Comparison of ENCODE assay signal across 18 cellular contexts in genomic region chr5:59428391-59428790, GRCh38.
DNase-seq lines count a peak whose midpoint lies in the region; ATAC-seq, FAIRE-seq and TF ChIP-seq lines count a peak whose summit lies in the region.
"Had no signal": no experiment of that assay in that cellular context is flagged by ENCODE, and none has a peak within 500 bp of the region (broad histone marks: within the 10 kb centered on the region; RNA-seq: fewer than 3 reads in every experiment).

No MANE protein-coding gene starts in this region.

- H3K4ac ChIP-seq in H9 (ENCODE audit: low read depth, low read length) = no peak overlapping the region

- no peak overlapping the region for H3K27ac ChIP-seq in A549
- H3K27ac ChIP-seq in H9 (ENCODE audit: insufficient read length, low read depth, low read length) = no peak overlapping the region

- ATAC-seq in A549 = no peak
- ATAC-seq: CD8-positive, alpha-beta T cell had no signal

- TF ChIP-seq EP300 in A549 (IDR thresholded peaks at IDR 0.05) = no peak

- H3K9ac ChIP-seq in H9 (ENCODE audit: extremely low read depth, insufficient read length, low read length) = no peak overlapping the region

- no peak overlapping the region for H2AK5ac ChIP-seq in H9 (ENCODE audit: insufficient read length, low read length)

- H4K20me1 ChIP-seq in H9 (ENCODE audit: control insufficient read depth, insufficient read depth, insufficient read length) = no peaks in the 10 kb centered on the region

- no peak overlapping the region for H3K27ac Mint-ChIP-seq in H9
- H3K27ac Mint-ChIP-seq in activated CD4-positive, alpha-beta T cell treated with anti-CD3 and anti-CD28 coated beads, Interleukin-2, amount 10 ng/mL, durations not matched to agents 7 days and 5 days = no peak overlapping the region
- H3K27ac Mint-ChIP-seq: CD14-positive monocyte; CD8-positive, alpha-beta T cell had no signal

- 75% methylated on average over 2 of the region's 2 CpGs for WGBS in A549 (ENCODE audit: missing lambda C conversion rate)
- no CpG with 5 or more reads among the region's 2 CpGs for WGBS in H9 (ENCODE audit: extremely low coverage, insufficient read length, low lambda C conversion rate)

- H3K36me3 Mint-ChIP-seq in H9 (ENCODE audit: insufficient read depth in 1 of 3, low read depth in 3 of 3) = no peaks in the 10 kb centered on the region
- H3K36me3 Mint-ChIP-seq in activated CD4-positive, alpha-beta T cell treated with anti-CD3 and anti-CD28 coated beads, Interleukin-2, amount 10 ng/mL, durations not matched to agents 7 days and 5 days (ENCODE audit: low read depth) = no peaks in the 10 kb centered on the region
- H3K36me3 Mint-ChIP-seq: CD8-positive, alpha-beta T cell had no signal

- H2BK15ac ChIP-seq in H9 (ENCODE audit: low read depth, low read length) = no peak overlapping the region

- H4K8ac ChIP-seq in H9 (replicated peaks; ENCODE audit: insufficient read length, low read depth, low read length) = no peak overlapping the region

- H3T11ph ChIP-seq in H9 (ENCODE audit: low read length) = no peak overlapping the region

- POLR2A ChIA-PET in A549 (lab: Yijun Ruan, JAX) = no interaction called here
- POLR2A ChIA-PET in activated CD4-positive, alpha-beta T cell treated with anti-CD3 and anti-CD28 coated beads, Interleukin-2, amount 10 ng/mL, durations not matched to agents 7 days and 5 days (lab: Charles Lee) = no interaction called here

- no peak overlapping the region for H3K23ac ChIP-seq in H9 (ENCODE audit: insufficient read length, low read depth, low read length)

- CTCF ChIA-PET in A549 (lab: Yijun Ruan, JAX) = no interaction called here
- CTCF ChIA-PET in activated CD4-positive, alpha-beta T cell treated with anti-CD3 and anti-CD28 coated beads, Interleukin-2, amount 10 ng/mL, durations not matched to agents 7 days and 5 days (lab: Charles Lee) = no interaction called here

- no peak overlapping the region for H4K91ac ChIP-seq in H9 (ENCODE audit: insufficient read length, low read depth, low read length)

- H2AFZ ChIP-seq in H9 (ENCODE audit: low read length) = no peak overlapping the region

- no peak overlapping the region for H2BK5ac ChIP-seq in H9 (ENCODE audit: insufficient read length, low read length)

- no peaks in the 10 kb centered on the region for H3K27me3 Mint-ChIP-seq in H9 (ENCODE audit: low read depth)
- H3K27me3 Mint-ChIP-seq in activated CD4-positive, alpha-beta T cell treated with anti-CD3 and anti-CD28 coated beads, Interleukin-2, amount 10 ng/mL, durations not matched to agents 7 days and 5 days = no peaks in the 10 kb centered on the region

- no peak for DNase-seq in A549 (ENCODE audit: low read depth in 1 of 2, low spot score in 1 of 2)
- DNase-seq in M059J (ENCODE audit: low read depth) = peak; percentile 58
- peak; percentile 17 for DNase-seq in dermis blood vessel endothelial cell
- DNase-seq in kidney glomerular epithelial cell (lab: John Stamatoyannopoulos, UW) = peak; percentile 21
- DNase-seq in H9 = no peak
- DNase-seq in superior temporal gyrus (ENCODE audit: extremely low spot score) = no peak
- DNase-seq in HTR-8/SVneo (ENCODE audit: insufficient read length, low spot score) = no peak
- DNase-seq in activated CD4-positive, alpha-beta T cell treated with anti-CD3 and anti-CD28 coated beads, Interleukin-2, amount 10 ng/mL, durations not matched to agents 7 days and 5 days = no peak
- DNase-seq: CD8-positive, alpha-beta T cell; COR-L47; DMS153; DMS79 treated with DMSO at 0.1 percent for 48 hours; EL; GDM1 had no signal

- H2BK120ac ChIP-seq in H9 (ENCODE audit: low read depth, low read length, poor library complexity, severe bottlenecking) = no peak overlapping the region

- H3K14ac ChIP-seq in H9 (ENCODE audit: insufficient read depth, low read length) = no peak overlapping the region

- no peak overlapping the region for H3K18ac ChIP-seq in H9 (ENCODE audit: insufficient read length, low read depth, low read length)

- H4K5ac ChIP-seq in H9 (ENCODE audit: insufficient read length, low read depth, low read length) = no peak overlapping the region

- H3K23me2 ChIP-seq in H9 (ENCODE audit: insufficient read length, low read depth, low read length, poor library complexity, severe bottlenecking) = no peaks in the 10 kb centered on the region

- H3K9me3 ChIP-seq in A549 (no peaks in the 10 kb centered on the region), H9 (ENCODE audit: control insufficient read depth, low read depth, low read length) (no peaks in the 10 kb centered on the region)

- H3K27me3 ChIP-seq in H9 (ENCODE audit: insufficient read depth, low read length) = no peaks in the 10 kb centered on the region

- TF ChIP-seq CTCF in A549 (IDR thresholded peaks at IDR 0.05) (no peak), H9 (conservative IDR thresholded peaks at IDR 0.05) (no peak)

- no peaks in the 10 kb centered on the region for H3K9me3 Mint-ChIP-seq in H9
- H3K9me3 Mint-ChIP-seq in activated CD4-positive, alpha-beta T cell treated with anti-CD3 and anti-CD28 coated beads, Interleukin-2, amount 10 ng/mL, durations not matched to agents 7 days and 5 days = no peaks in the 10 kb centered on the region
- H3K9me3 Mint-ChIP-seq: CD14-positive monocyte; CD8-positive, alpha-beta T cell had no signal

- peaks cover 6% of the 10 kb centered on the region in 2 experiments; a peak in 2 of 4 replicates for H3K4me1 Mint-ChIP-seq in H9
- no peaks in the 10 kb centered on the region for H3K4me1 Mint-ChIP-seq in activated CD4-positive, alpha-beta T cell treated with anti-CD3 and anti-CD28 coated beads, Interleukin-2, amount 10 ng/mL, durations not matched to agents 7 days and 5 days
- H3K4me1 Mint-ChIP-seq: CD14-positive monocyte had no signal

- H2BK12ac ChIP-seq in H9 (ENCODE audit: insufficient read length, low read depth, low read length) = no peak overlapping the region

- H3K4me2 ChIP-seq in A549 (peak overlapping the region; percentile 10; the same call in 1 of the 3 replicates), H9 (ENCODE audit: insufficient read depth, insufficient read length, low read length) (no peak overlapping the region)

- H3K79me1 ChIP-seq in H9 (ENCODE audit: insufficient read depth, low read depth, low read length, poor library complexity, severe bottlenecking) = no peaks in the 10 kb centered on the region

- H3K79me2 ChIP-seq in H9 (ENCODE audit: insufficient read depth, low read length) = no peaks in the 10 kb centered on the region

- no peak overlapping the region for H3K4me3 ChIP-seq in A549

- no peak overlapping the region for H3K56ac ChIP-seq in H9 (ENCODE audit: insufficient read length, low read depth, low read length)

- no peak for TF ChIP-seq POLR2A in A549 (IDR thresholded peaks at IDR 0.05; ENCODE audit: low read length)

- no peak for TF ChIP-seq RAD21 in A549 (conservative IDR thresholded peaks at IDR 0.05 in 1 of 2, IDR thresholded peaks at IDR 0.05 in 1 of 2)

- FAIRE-seq in A549 (lab: Jason Lieb, UNC) (no peak), HTR-8/SVneo (lab: Jason Lieb, UNC) (no peak)
- FAIRE-seq: D721Med, GM12892, H54 had no signal

- no peak overlapping the region for H3K4me3 Mint-ChIP-seq in H9
- no peak overlapping the region for H3K4me3 Mint-ChIP-seq in activated CD4-positive, alpha-beta T cell treated with anti-CD3 and anti-CD28 coated beads, Interleukin-2, amount 10 ng/mL, durations not matched to agents 7 days and 5 days
- H3K4me3 Mint-ChIP-seq: CD14-positive monocyte; CD8-positive, alpha-beta T cell had no signal

- peaks cover 53% of the 10 kb centered on the region for H3K4me1 ChIP-seq in A549
- no peaks in the 10 kb centered on the region for H3K4me1 ChIP-seq in H9 (ENCODE audit: insufficient read depth, low read length)

- no peak overlapping the region for H2BK20ac ChIP-seq in H9 (ENCODE audit: low read depth, low read length, poor library complexity, severe bottlenecking)

TF ChIP-seq in A549, 52 proteins besides CTCF, POLR2A, EP300 and RAD21:
- TF ChIP-seq ZFP36 (IDR thresholded peaks at IDR 0.05; ENCODE audit: borderline replicate concordance, partially characterized antibody) (no peak), JUNB (IDR thresholded peaks at IDR 0.05) (no peak), FOSL2 (IDR thresholded peaks at IDR 0.05) (no peak), FOSL2 (CRISPR knock-in tag; IDR thresholded peaks at IDR 0.05) (peak; percentile 87)

Comparison
In these comparisons a context has a peak if more than half of its experiments do, and no peak if none do; other contexts are left out.
1. DNase-seq: peak in M059J (single experiment), dermis blood vessel endothelial cell (single experiment) and kidney glomerular epithelial cell (single experiment); none in A549 (0 of 2), H9 (single experiment), superior temporal gyrus (single experiment), HTR-8/SVneo (single experiment) and activated CD4-positive, alpha-beta T cell treated with anti-CD3 and anti-CD28 coated beads, Interleukin-2, amount 10 ng/mL, durations not matched to agents 7 days and 5 days (single experiment).